16 cellular contexts compared by ENCODE assay signal in genomic region chr11:110029714-110030113, GRCh38.
"Had no signal": no experiment of that assay in that cellular context is flagged by ENCODE, and none has a peak within 500 bp of the region (broad histone marks: within the 10 kb centered on the region; RNA-seq: fewer than 3 reads in every experiment).

No MANE protein-coding gene starts in this region.

- DNase-seq: activated CD4-positive, CD25-positive, alpha-beta regulatory T cell treated with anti-CD3 and anti-CD28 coated beads, Interleukin-2, amount 50 U/mL, for 72 hours; activated CD8-positive, alpha-beta memory T cell treated with anti-CD3 and anti-CD28 coated beads for 24 hours; activated CD8-positive, alpha-beta memory T cell treated with anti-CD3 and anti-CD28 coated beads, Interleukin-2, amount 50 U/mL, for 48 hours; activated gamma-delta T cell; activated T-cell treated with anti-CD3 and anti-CD28 coated beads, Interleukin-2, amount 50 U/mL, for 48 hours; adrenal gland; effector memory CD4-positive, alpha-beta T cell; kidney glomerular epithelial cell; lower lobe of right lung; stimulated activated CD4-positive, alpha-beta T cell treated with anti-CD3 and anti-CD28 coated beads, Interleukin-2, amount 100 ng/mL, for 24 hours; stimulated activated naive CD4-positive, alpha-beta T cell treated with Interleukin-2 at 50 U/mL for 16 hours; SW 1271; T-helper 2 cell; thyroid gland had no signal

- H3K27ac ChIP-seq: adrenal gland, foreskin keratinocyte, lower lobe of right lung, VCaP had no signal

- H3K4me1 ChIP-seq: adrenal gland, foreskin keratinocyte, lower lobe of right lung had no signal

- H3K36me3 ChIP-seq: adrenal gland, lower lobe of right lung, thyroid gland had no signal

- H3K4me3 ChIP-seq: adrenal gland, lower lobe of right lung, thyroid gland had no signal

- H3K9me3 ChIP-seq: adrenal gland, lower lobe of right lung, thyroid gland had no signal

- H3K27me3 ChIP-seq: adrenal gland, foreskin keratinocyte, thyroid gland had no signal

- ATAC-seq: lower lobe of right lung had no signal
